ENCODE assay signal across 9 cellular contexts in genomic region chr1:116574581-116575291, GRCh38. TPM values are rescaled to one million over a fixed set of nuclear protein-coding genes. Genes with fewer than 3 reads are reported as not detected.
DNase-seq lines count a peak whose midpoint lies in the region; ATAC-seq and TF ChIP-seq lines count a peak whose summit lies in the region.
"Had no signal": no experiment of that assay in that cellular context is flagged by ENCODE, and none has a peak within 500 bp of the region (broad histone marks: within the 10 kb centered on the region; RNA-seq: fewer than 3 reads in every experiment).

No MANE protein-coding gene starts in this region.

- no peak for TF ChIP-seq POLR2A in sigmoid colon (IDR thresholded peaks at IDR 0.05)

- intact Hi-C loops in left ventricle myocardium inferior (cut with micrococcal nuclease): loop anchor here (10.0 kb wide), 1 partner anchor 90 kb away; the partner anchor contains the start of gene IGSF3
- intact Hi-C loops in sigmoid colon (cut with DNase I): loop anchor here (2.0 to 5.0 kb wide), 5 partner anchors 22 to 483 kb away; no protein-coding TSS in a partner anchor

- no peak overlapping the region for H3K27ac ChIP-seq in left ventricle myocardium inferior (replicated peaks)
- H3K27ac ChIP-seq in sigmoid colon: no peak overlapping the region
- H3K27ac ChIP-seq: epithelial cell of prostate had no signal

- no peak for TF ChIP-seq EP300 in sigmoid colon (IDR thresholded peaks at IDR 0.05)

- 33 to 34% methylated on average over 11 of the region's 11 CpGs for WGBS in sigmoid colon, 2 donors

- ATAC-seq in HG02763 (IDR thresholded peaks at IDR 0.05; ENCODE audit: unreplicated experiment) (no peak), HG02798 (IDR thresholded peaks at IDR 0.05; ENCODE audit: poor library complexity, unreplicated experiment) (no peak)

- in situ Hi-C loops in SK-MEL-5 (cut with HindIII; ENCODE audit: low pct_unique_long_range_greater_than_20kb, low sequenced_read_pairs): no loop called here

- H3K9me3 ChIP-seq in left ventricle myocardium inferior (replicated peaks) (no peaks in the 10 kb centered on the region), sigmoid colon (no peaks in the 10 kb centered on the region)

- H3K4me1 ChIP-seq in left ventricle myocardium inferior (peaks cover 65% of the 10 kb centered on the region), sigmoid colon (peaks cover 0 to 24% (median 14%) of the 10 kb centered on the region in 4 donors)

- DNase-seq in GDM1 (lab: John Stamatoyannopoulos, UW) (peak; percentile 59), SK-MEL-5 (ENCODE audit: low read depth, low spot score) (peak; percentile 77), amniotic stem cell (lab: John Stamatoyannopoulos, UW) (peak; percentile 50), left ventricle myocardium inferior (peak; percentile 59), sigmoid colon (peak; percentile 74)

- H3K4me3 ChIP-seq in left ventricle myocardium inferior (no peak overlapping the region), sigmoid colon (no peak overlapping the region)

- H3K36me3 ChIP-seq in left ventricle myocardium inferior (peaks cover 15% of the 10 kb centered on the region), sigmoid colon (no peaks in the 10 kb centered on the region)

- peak; percentile 88 for TF ChIP-seq CTCF in LNCAP (IDR thresholded peaks at IDR 0.05)
- TF ChIP-seq CTCF in left ventricle myocardium inferior (IDR thresholded peaks at IDR 0.05; ENCODE audit: borderline replicate concordance): peak; percentile 93
- peak; percentile 55 to 83 (median 78) for TF ChIP-seq CTCF in sigmoid colon (IDR thresholded peaks at IDR 0.05)

- no peaks in the 10 kb centered on the region for H3K27me3 ChIP-seq in left ventricle myocardium inferior (ENCODE audit: low read depth)
- no peaks in the 10 kb centered on the region for H3K27me3 ChIP-seq in sigmoid colon

RNA-seq across cellular contexts. Expression of gene CD58, which starts 3.9 kb away (rescaled TPM):
- total RNA-seq in SK-MEL-5 (2014; rRNA removed; shearing (Covaris generic)): 55.8 and 67.0 TPM in 2 replicates
- 37.5 and 39.6 TPM in 2 replicates for polyA plus RNA-seq in SK-MEL-5 (2015; cell fraction: cytosol; rRNA removed)
- polyA plus RNA-seq in SK-MEL-5 (2015; cell fraction: nucleus; rRNA removed): 27.8 and 33.4 TPM in 2 replicates
- total RNA-seq in left ventricle myocardium inferior: 32.2 TPM
- 10 to 100 TPM; 17.5 to 36.6 (median 28.0) TPM for total RNA-seq in sigmoid colon
- polyA plus RNA-seq in sigmoid colon: 10 to 100 TPM in 2 of 3 donors, 1 to 10 TPM in 1; 8.4 to 19.6 (median 15.7) TPM
